Comparison of ENCODE assay signal across 17 cellular contexts in the genomic region with DNA sequence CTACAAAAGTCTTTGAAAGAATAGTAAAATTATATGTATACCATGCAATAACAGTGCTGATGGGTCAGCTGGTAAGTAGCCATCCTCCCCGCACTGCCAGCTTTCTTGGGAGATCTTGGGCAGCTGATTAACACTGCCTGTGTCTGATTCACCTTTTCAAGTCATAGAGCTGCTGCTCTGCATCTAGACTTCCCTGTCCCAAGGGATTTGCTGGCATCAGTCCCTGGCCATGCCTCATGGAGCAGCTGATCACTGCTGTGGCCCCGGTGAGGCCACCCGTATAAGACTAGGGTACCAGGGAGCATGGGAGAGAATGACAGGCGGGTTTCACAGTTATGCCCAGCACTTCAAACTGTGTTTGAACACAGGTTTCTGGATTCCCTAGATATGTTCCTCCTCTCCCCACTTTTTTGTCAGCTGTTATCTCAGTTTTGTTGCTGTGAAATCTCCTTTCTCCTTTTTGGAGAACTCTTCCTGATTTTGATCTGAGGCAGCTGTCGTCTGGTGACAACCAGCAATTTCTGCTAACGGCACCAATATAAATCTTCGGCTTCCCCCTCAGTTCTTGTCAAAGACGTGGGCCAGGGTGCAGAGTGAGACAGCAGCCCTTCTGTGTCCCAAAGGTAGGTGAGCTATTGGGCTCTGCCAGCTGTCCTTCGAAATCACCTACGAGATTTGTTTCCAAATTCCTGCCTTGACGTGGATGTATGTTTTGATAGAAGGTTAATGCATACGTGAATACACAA.
"Had no signal": no experiment of that assay in that cellular context is flagged by ENCODE, and none has a peak within 500 bp of the region (broad histone marks: within the 10 kb centered on the region; RNA-seq: fewer than 3 reads in every experiment).

No MANE protein-coding gene starts in this region.

- H3K27ac Mint-ChIP-seq: activated naive CD8-positive, alpha-beta T cell treated with anti-CD3 and anti-CD28 coated beads, Interleukin-2, amount 10 ng/mL, durations not matched to agents 7 days and 5 days; T-helper 2 cell treated with Interferon-gamma antibody and Interleukin-4, amounts not matched to agents 5 μg/mL and 100 μg/mL, for 36 hours had no signal

- H3K36me3 ChIP-seq: gastrocnemius medialis, heart right ventricle, left ventricle myocardium inferior, pancreas, tibial nerve had no signal

- H3K27me3 ChIP-seq: dorsolateral prefrontal cortex, gastrocnemius medialis, tibial nerve had no signal

- H3K9me3 ChIP-seq: gastrocnemius medialis, heart right ventricle, left ventricle myocardium inferior, pancreas, tibial nerve had no signal

- DNase-seq: activated CD4-positive, alpha-beta T cell treated with anti-CD3 and anti-CD28 coated beads for 1 hour; activated CD4-positive, alpha-beta T cell treated with anti-CD3 and anti-CD28 coated beads, Interleukin-2, amount 50 U/mL, for 48 hours; activated CD8-positive, alpha-beta memory T cell treated with anti-CD3 and anti-CD28 coated beads, Interleukin-2, amount 50 U/mL, for 48 hours; activated naive CD8-positive, alpha-beta T cell treated with anti-CD3 and anti-CD28 coated beads, Interleukin-2, amount 10 ng/mL, durations not matched to agents 7 days and 5 days; aorta; dorsolateral prefrontal cortex; gastrocnemius medialis; heart right ventricle; islet precursor cell; left ventricle myocardium inferior; mesenchymal stem cell; pancreas; retina; small intestine; SW 1271 had no signal

- H3K36me3 Mint-ChIP-seq: activated naive CD8-positive, alpha-beta T cell treated with anti-CD3 and anti-CD28 coated beads, Interleukin-2, amount 10 ng/mL, durations not matched to agents 7 days and 5 days had no signal

- H3K4me1 ChIP-seq: gastrocnemius medialis, heart right ventricle, left ventricle myocardium inferior, pancreas, tibial nerve had no signal

- H3K9me3 Mint-ChIP-seq: activated naive CD8-positive, alpha-beta T cell treated with anti-CD3 and anti-CD28 coated beads, Interleukin-2, amount 10 ng/mL, durations not matched to agents 7 days and 5 days; T-helper 2 cell treated with Interferon-gamma antibody and Interleukin-4, amounts not matched to agents 5 μg/mL and 100 μg/mL, for 36 hours had no signal

- H3K4me3 Mint-ChIP-seq: activated naive CD8-positive, alpha-beta T cell treated with anti-CD3 and anti-CD28 coated beads, Interleukin-2, amount 10 ng/mL, durations not matched to agents 7 days and 5 days; T-helper 2 cell treated with Interferon-gamma antibody and Interleukin-4, amounts not matched to agents 5 μg/mL and 100 μg/mL, for 36 hours had no signal

- H3K4me3 ChIP-seq: dorsolateral prefrontal cortex, gastrocnemius medialis, heart right ventricle, left ventricle myocardium inferior, pancreas, tibial nerve had no signal

- H3K27ac ChIP-seq: gastrocnemius medialis, heart right ventricle, left ventricle myocardium inferior, pancreas, tibial nerve had no signal

- H3K4me1 Mint-ChIP-seq: activated naive CD8-positive, alpha-beta T cell treated with anti-CD3 and anti-CD28 coated beads, Interleukin-2, amount 10 ng/mL, durations not matched to agents 7 days and 5 days had no signal

- H3K27me3 Mint-ChIP-seq: activated naive CD8-positive, alpha-beta T cell treated with anti-CD3 and anti-CD28 coated beads, Interleukin-2, amount 10 ng/mL, durations not matched to agents 7 days and 5 days had no signal

- ATAC-seq: gastrocnemius medialis, heart right ventricle, pancreas had no signal
